ENCODE assay signal across 8 cellular contexts in the genomic region with DNA sequence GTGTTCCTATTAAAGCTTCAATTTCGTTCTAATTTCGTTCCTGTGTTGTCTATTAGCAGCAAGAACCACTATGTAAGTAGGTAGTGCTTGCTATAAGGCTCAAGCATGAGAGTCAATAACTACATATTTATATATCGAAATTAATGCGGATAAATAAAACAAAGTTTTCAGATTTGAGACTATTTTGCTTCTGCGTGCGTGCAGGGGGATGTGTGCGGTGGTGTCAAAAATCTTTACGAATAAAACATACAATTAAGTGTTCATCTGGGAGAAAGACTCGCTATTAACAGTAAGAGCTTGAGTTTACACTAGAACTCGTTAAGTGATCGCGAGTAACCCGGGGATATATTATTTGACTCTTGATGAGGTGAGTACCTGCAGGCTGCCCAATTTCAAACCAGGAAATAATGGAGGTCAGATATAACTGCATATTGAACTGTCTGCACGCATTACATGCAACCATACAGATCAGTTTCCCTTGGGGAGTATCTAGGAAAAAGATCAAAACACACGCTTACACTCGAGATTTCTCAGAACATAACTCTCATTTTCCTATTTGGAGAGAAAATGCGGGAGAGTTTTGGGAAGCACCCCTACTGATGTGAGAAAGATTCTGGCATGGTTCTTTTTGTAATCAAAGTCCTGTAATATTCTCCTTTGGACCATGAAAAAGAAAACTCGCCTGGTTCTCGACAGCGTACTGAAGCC. TPM values are rescaled to one million over a fixed set of nuclear protein-coding genes. Genes with fewer than 3 reads are reported as not detected.
A peak's percentile ranks its signal among the peaks of the same experiment; 100 is the strongest.
DNase-seq lines count a peak whose midpoint lies in the region; ATAC-seq, FAIRE-seq and TF ChIP-seq lines count a peak whose summit lies in the region.

No MANE protein-coding gene starts in this region.

- H3K9me1 ChIP-seq in K562 (ENCODE audit: control insufficient read depth, insufficient read depth, low read length), result no peaks in the 10 kb centered on the region

- no peak for TF ChIP-seq EP300 in K562 (IDR thresholded peaks at IDR 0.05; ENCODE audit: low read length)
- TF ChIP-seq EP300 in suprapubic skin (IDR thresholded peaks at IDR 0.05), result no peak

- 2% methylated on average over 20 of the region's 20 CpGs for WGBS in K562 (ENCODE audit: insufficient coverage, low coverage, missing lambda C conversion rate)
- WGBS in suprapubic skin, result 6% methylated on average over 20 of the region's 20 CpGs

- BruUV-seq in K562 (replicated peaks; lab: Mats Ljungman, UMichigan), result TSS peak; percentile 50

- peak; percentile 63 for FAIRE-seq in K562 (lab: Jason Lieb, UNC)

- peak overlapping the region; percentile 92 for H3K27ac ChIP-seq in K562 (ENCODE audit: extremely low read depth, low read depth, low read length)
- H3K27ac ChIP-seq in suprapubic skin, result peak overlapping the region; percentile 98

- POLR2A ChIA-PET in K562 (lab: Yijun Ruan, JAX), result interaction anchor here (0.6 to 2.6 kb wide), 14 partner anchors 9 to 1100 kb away, joined by 3 to 12 read pairs (median 4); no protein-coding TSS in a partner anchor

- peak overlapping the region; percentile 89 to 97 for H3K9ac ChIP-seq in K562 (ENCODE audit: insufficient read depth in 1 of 2, low read depth in 2 of 2, low read length in 2 of 2)

- no peaks in the 10 kb centered on the region for H3K9me3 ChIP-seq in MG63
- no peaks in the 10 kb centered on the region for H3K9me3 ChIP-seq in K562 (replicated peaks; ENCODE audit: control insufficient read depth, insufficient read depth, low read depth, low read length)
- H3K9me3 ChIP-seq in suprapubic skin, result no peaks in the 10 kb centered on the region

- intact Hi-C loops in K562 (cut with micrococcal nuclease) (loop anchor here (5.0 kb wide), 1 partner anchor 48 kb away; a partner anchor contains a TSS), posterior cingulate gyrus (cut with DNase I) (loop anchor here (2.0 to 5.0 kb wide), 2 partner anchors 48 to 77 kb away; a partner anchor contains a TSS)

- H4K20me1 ChIP-seq in K562 (replicated peaks; ENCODE audit: control insufficient read depth, insufficient read depth, low read length), result no peaks in the 10 kb centered on the region

- peaks cover 0 to 2% of the 10 kb centered on the region in 2 experiments; a peak in 1 of 5 replicates for H3K4me1 ChIP-seq in K562 (replicated peaks in 1 of 2; ENCODE audit: control insufficient read depth in 2 of 2, insufficient read depth in 2 of 2, low read length in 2 of 2)
- peaks cover 34% of the 10 kb centered on the region for H3K4me1 ChIP-seq in suprapubic skin

- CTCF ChIA-PET in K562 (lab: Yijun Ruan, JAX; ENCODE audit: low intra/inter-chr PET ratio), result interaction anchor here (1.0 kb wide), 1 partner anchor 74 kb away, joined by 3 read pairs; no protein-coding TSS in a partner anchor

- no peak for TF ChIP-seq CTCF in K562 (IDR thresholded peaks at IDR 0.05 in 2 of 3, conservative IDR thresholded peaks at IDR 0.05 in 1 of 3; ENCODE audit: insufficient read depth in 2 of 3, low read depth in 1 of 3, low read length in 3 of 3)
- TF ChIP-seq CTCF in suprapubic skin (IDR thresholded peaks at IDR 0.05), result no peak

- H3K27me3 ChIP-seq in MG63 (no peaks in the 10 kb centered on the region), K562 (ENCODE audit: control insufficient read depth in 2 of 2, insufficient read depth in 2 of 2, low read length in 2 of 2) (no peaks in the 10 kb centered on the region; a peak in 1 of 5 replicates), suprapubic skin (no peaks in the 10 kb centered on the region)

- H3K4me3 ChIP-seq in MG63 (peak overlapping the region; percentile 97), K562 (peak overlapping the region; percentile 92), suprapubic skin (peak overlapping the region; percentile 96)

- in situ Hi-C loops in K562 (cut with MboI), result no loop called here

- peak overlapping the region; percentile 90 for H3K4me2 ChIP-seq in K562 (ENCODE audit: insufficient read depth, low read length)

- no peak for TF ChIP-seq RAD21 in K562 (CRISPR knock-in tag; conservative IDR thresholded peaks at IDR 0.05 in 1 of 2, IDR thresholded peaks at IDR 0.05 in 1 of 2)

- H3K36me3 ChIP-seq in MG63 (peaks cover 40% of the 10 kb centered on the region), K562 (ENCODE audit: control insufficient read depth, insufficient read depth, low read length) (peaks cover 38% of the 10 kb centered on the region), suprapubic skin (peaks cover 17% of the 10 kb centered on the region)

- peak overlapping the region; percentile 94 for H2AFZ ChIP-seq in K562 (ENCODE audit: low read depth, low read length)

- TF ChIP-seq POLR2A in K562 (conservative IDR thresholded peaks at IDR 0.05) (no peak), suprapubic skin (IDR thresholded peaks at IDR 0.05) (no peak)

- peak; percentile 37 for ATAC-seq in K562
- ATAC-seq in GM18520 (IDR thresholded peaks at IDR 0.05; ENCODE audit: unreplicated experiment), result no peak

- peaks cover 40% of the 10 kb centered on the region for H3K79me2 ChIP-seq in K562 (ENCODE audit: control insufficient read depth, insufficient read depth, low read length)

- DNase-seq in NCI-H524 (lab: John Stamatoyannopoulos, UW) (peak; percentile 22 to 40), NCI-H524 treated with DMSO at 0.1 percent for 48 hours (lab: John Stamatoyannopoulos, UW) (no peak), MG63 (no peak), K562 (ENCODE audit: extremely low read depth in 1 of 4, low spot score in 3 of 4) (peak in 2 of 4 experiments; percentile 12 to 27), kidney tubule cell (ENCODE audit: low spot score) (peak; percentile 17), suprapubic skin (ENCODE audit: low spot score in 2 of 2) (no peak), posterior cingulate gyrus (no peak)

RNA-seq across cellular contexts. Expression of a gene that starts 0.8 kb away (rescaled TPM):
- total RNA-seq in MG63 (2014; rRNA removed; shearing (Covaris generic); ENCODE audit: low replicate concordance), result 160 and 297 TPM in 2 replicates
- total RNA-seq in K562 (2011; cell fraction: chromatin; rRNA removed; ENCODE audit: low replicate concordance), result 8.5 and 39.9 TPM in 2 replicates
- 7.0 and 7.7 TPM in 2 replicates for total RNA-seq in K562 (2011; cell fraction: nucleolus; rRNA removed)
- 20.2 and 20.7 TPM in 2 replicates for total RNA-seq in K562 (2011; cell fraction: nucleoplasm; rRNA removed)
- total RNA-seq in K562 (2014; rRNA removed) (19.6 and 21.7 TPM in 2 replicates), K562 (2014; rRNA removed; fragmentation: Illumina TruSeq; extraction: Trizol) (26.0 and 29.6 TPM in 2 replicates), K562 (2015; rRNA removed; fragmentation: Illumina TruSeq; extraction: Trizol) (26.8 and 29.4 TPM in 2 replicates), K562 (2021) (17.2 and 17.4 TPM in 2 replicates), suprapubic skin (10 to 100 TPM; 43.9 to 75.8 (median 59.7) TPM)
- polyA plus RNA-seq in K562 (2011; rRNA removed) (18.1 and 23.7 TPM in 2 replicates), K562 (2014; fragmentation: Illumina TruSeq; extraction: Trizol) (17.8 and 23.4 TPM in 2 replicates), K562 (2014; fragmentation: Nextera tagmentation; extraction: Ambion mirVana) (10 to 100 TPM; 10.3 to 14.1 TPM), K562 (2014; rRNA removed) (20.7 and 29.1 TPM in 2 replicates)
- 3.7 and 7.8 TPM in 2 replicates for polyA plus RNA-seq in K562 (2011; cell fraction: cytosol; rRNA removed)
- polyA plus RNA-seq in K562 (2011; cell fraction: nucleus; rRNA removed), result 10.3 and 18.0 TPM in 2 replicates
- polyA plus RNA-seq in K562 (2012), result 14.3 and 15.7 TPM in 2 replicates
- polyA minus RNA-seq in K562 (2011; rRNA and poly(A)+ RNA removed), result 15.0 and 18.9 TPM in 2 replicates
- polyA minus RNA-seq in K562 (2011; cell fraction: cytosol; rRNA and poly(A)+ RNA removed), result 11.4 and 13.8 TPM in 2 replicates
- 25.6 and 50.9 TPM in 2 replicates for polyA minus RNA-seq in K562 (2011; cell fraction: nucleus; rRNA and poly(A)+ RNA removed)

RNA-seq across cellular contexts. Expression of a gene that starts 30.6 kb away (rescaled TPM):
- 4.3 and 12.0 TPM in 2 replicates for total RNA-seq in MG63 (2014; rRNA removed; shearing (Covaris generic); ENCODE audit: low replicate concordance)
- total RNA-seq in K562 (2011; cell fraction: chromatin; rRNA removed; ENCODE audit: low replicate concordance), result 3.7 and 4.6 TPM in 2 replicates
- 1.3 and 3.8 TPM in 2 replicates for total RNA-seq in K562 (2011; cell fraction: nucleolus; rRNA removed)
- total RNA-seq in K562 (2011; cell fraction: nucleoplasm; rRNA removed), result 4.9 and 5.6 TPM in 2 replicates
- total RNA-seq in K562 (2014; rRNA removed) (1.4 TPM in 2 replicates), K562 (2014; rRNA removed; fragmentation: Illumina TruSeq; extraction: Trizol) (1.0 and 1.1 TPM in 2 replicates), K562 (2015; rRNA removed; fragmentation: Illumina TruSeq; extraction: Trizol) (1.2 and 1.7 TPM in 2 replicates), K562 (2021) (0.98 and 2.8 TPM in 2 replicates), suprapubic skin (10 to 100 TPM; 13.9 to 34.1 (median 29.1) TPM)
- polyA plus RNA-seq in K562 (2011; rRNA removed) (0.77 and 0.88 TPM in 2 replicates), K562 (2014; fragmentation: Illumina TruSeq; extraction: Trizol) (0.94 and 0.98 TPM in 2 replicates), K562 (2014; fragmentation: Nextera tagmentation; extraction: Ambion mirVana) (under 1 TPM; 0.31 to 0.49 TPM), K562 (2014; rRNA removed) (1.1 and 2.7 TPM in 2 replicates)
- 0.51 and 1.0 TPM in 2 replicates for polyA plus RNA-seq in K562 (2011; cell fraction: cytosol; rRNA removed)
- polyA plus RNA-seq in K562 (2011; cell fraction: nucleus; rRNA removed), result 1.1 and 1.2 TPM in 2 replicates
- 0.60 and 1.4 TPM in 2 replicates for polyA plus RNA-seq in K562 (2012)
- 2.1 and 2.3 TPM in 2 replicates for polyA minus RNA-seq in K562 (2011; rRNA and poly(A)+ RNA removed)
- polyA minus RNA-seq in K562 (2011; cell fraction: cytosol; rRNA and poly(A)+ RNA removed), result 1.4 TPM in 1 of 2 replicates, not detected in the other
- 4.2 TPM in 2 replicates for polyA minus RNA-seq in K562 (2011; cell fraction: nucleus; rRNA and poly(A)+ RNA removed)

RNA-seq across cellular contexts. Expression of a gene that starts 46.6 kb away (rescaled TPM):
- total RNA-seq in MG63 (2014; rRNA removed; shearing (Covaris generic); ENCODE audit: low replicate concordance), result 13.6 and 25.9 TPM in 2 replicates
- 20.8 and 50.5 TPM in 2 replicates for total RNA-seq in K562 (2011; cell fraction: chromatin; rRNA removed; ENCODE audit: low replicate concordance)
- total RNA-seq in K562 (2011; cell fraction: nucleolus; rRNA removed), result 9.3 and 12.6 TPM in 2 replicates
- total RNA-seq in K562 (2011; cell fraction: nucleoplasm; rRNA removed), result 18.5 and 41.3 TPM in 2 replicates
- total RNA-seq in K562 (2014; rRNA removed) (11.0 and 13.8 TPM in 2 replicates), K562 (2014; rRNA removed; fragmentation: Illumina TruSeq; extraction: Trizol) (22.3 and 22.7 TPM in 2 replicates), K562 (2015; rRNA removed; fragmentation: Illumina TruSeq; extraction: Trizol) (17.5 and 18.8 TPM in 2 replicates), K562 (2021) (14.5 and 14.7 TPM in 2 replicates), suprapubic skin (10 to 100 TPM; 16.2 to 79.4 (median 22.0) TPM)
- polyA plus RNA-seq in K562 (2011; rRNA removed) (31.3 and 34.5 TPM in 2 replicates), K562 (2014; fragmentation: Illumina TruSeq; extraction: Trizol) (14.9 and 17.2 TPM in 2 replicates), K562 (2014; fragmentation: Nextera tagmentation; extraction: Ambion mirVana) (10 to 100 TPM; 10.8 to 12.8 TPM), K562 (2014; rRNA removed) (15.1 and 16.0 TPM in 2 replicates)
- 6.6 and 11.5 TPM in 2 replicates for polyA plus RNA-seq in K562 (2011; cell fraction: cytosol; rRNA removed)
- 18.1 and 24.4 TPM in 2 replicates for polyA plus RNA-seq in K562 (2011; cell fraction: nucleus; rRNA removed)
- polyA plus RNA-seq in K562 (2012), result 11.7 and 19.0 TPM in 2 replicates
- 32.6 and 34.5 TPM in 2 replicates for polyA minus RNA-seq in K562 (2011; rRNA and poly(A)+ RNA removed)
- 9.9 and 11.9 TPM in 2 replicates for polyA minus RNA-seq in K562 (2011; cell fraction: cytosol; rRNA and poly(A)+ RNA removed)
- polyA minus RNA-seq in K562 (2011; cell fraction: nucleus; rRNA and poly(A)+ RNA removed), result 14.4 and 22.3 TPM in 2 replicates

RNA-seq across cellular contexts. Expression of a gene that starts 46.7 kb away (rescaled TPM):
- 19.1 and 24.3 TPM in 2 replicates for total RNA-seq in MG63 (2014; rRNA removed; shearing (Covaris generic); ENCODE audit: low replicate concordance)
- 11.5 and 61.1 TPM in 2 replicates for total RNA-seq in K562 (2011; cell fraction: chromatin; rRNA removed; ENCODE audit: low replicate concordance)
- total RNA-seq in K562 (2011; cell fraction: nucleolus; rRNA removed), result 4.5 and 7.2 TPM in 2 replicates
- 15.5 and 28.9 TPM in 2 replicates for total RNA-seq in K562 (2011; cell fraction: nucleoplasm; rRNA removed)
- total RNA-seq in K562 (2014; rRNA removed) (14.9 and 15.3 TPM in 2 replicates), K562 (2014; rRNA removed; fragmentation: Illumina TruSeq; extraction: Trizol) (53.3 and 64.3 TPM in 2 replicates), K562 (2015; rRNA removed; fragmentation: Illumina TruSeq; extraction: Trizol) (37.0 and 43.2 TPM in 2 replicates), K562 (2021) (25.2 and 29.0 TPM in 2 replicates), suprapubic skin (10 to 100 TPM in 1 of 4 donors, 1 to 10 TPM in 3; 6.4 to 13.1 (median 8.8) TPM)
- polyA plus RNA-seq in K562 (2011; rRNA removed) (23.6 and 27.5 TPM in 2 replicates), K562 (2014; fragmentation: Illumina TruSeq; extraction: Trizol) (15.5 and 19.3 TPM in 2 replicates), K562 (2014; fragmentation: Nextera tagmentation; extraction: Ambion mirVana) (10 to 100 TPM; 11.4 to 46.0 TPM), K562 (2014; rRNA removed) (10.8 and 12.7 TPM in 2 replicates)
- polyA plus RNA-seq in K562 (2011; cell fraction: cytosol; rRNA removed), result 3.2 and 7.9 TPM in 2 replicates
- polyA plus RNA-seq in K562 (2011; cell fraction: nucleus; rRNA removed), result 14.0 and 21.1 TPM in 2 replicates
- polyA plus RNA-seq in K562 (2012), result 5.7 and 9.9 TPM in 2 replicates
- 76.5 and 84.5 TPM in 2 replicates for polyA minus RNA-seq in K562 (2011; rRNA and poly(A)+ RNA removed)
- polyA minus RNA-seq in K562 (2011; cell fraction: cytosol; rRNA and poly(A)+ RNA removed), result 12.7 and 21.4 TPM in 2 replicates
- polyA minus RNA-seq in K562 (2011; cell fraction: nucleus; rRNA and poly(A)+ RNA removed), result 15.5 and 28.7 TPM in 2 replicates

Comparison
In these comparisons a context has a peak if more than half of its experiments do, and no peak if none do; other contexts are left out.
1. DNase-seq: peak in NCI-H524 (2 of 2) and kidney tubule cell (single experiment); none in NCI-H524 treated with DMSO at 0.1 percent for 48 hours (single experiment), MG63 (single experiment), suprapubic skin (0 of 2) and posterior cingulate gyrus (0 of 10).
2. Peak in every context shown above with its lines, with median percentiles within 50 percentile points of each other: H3K4me3 ChIP-seq.